8 cellular contexts compared by ENCODE assay signal in the genomic region with DNA sequence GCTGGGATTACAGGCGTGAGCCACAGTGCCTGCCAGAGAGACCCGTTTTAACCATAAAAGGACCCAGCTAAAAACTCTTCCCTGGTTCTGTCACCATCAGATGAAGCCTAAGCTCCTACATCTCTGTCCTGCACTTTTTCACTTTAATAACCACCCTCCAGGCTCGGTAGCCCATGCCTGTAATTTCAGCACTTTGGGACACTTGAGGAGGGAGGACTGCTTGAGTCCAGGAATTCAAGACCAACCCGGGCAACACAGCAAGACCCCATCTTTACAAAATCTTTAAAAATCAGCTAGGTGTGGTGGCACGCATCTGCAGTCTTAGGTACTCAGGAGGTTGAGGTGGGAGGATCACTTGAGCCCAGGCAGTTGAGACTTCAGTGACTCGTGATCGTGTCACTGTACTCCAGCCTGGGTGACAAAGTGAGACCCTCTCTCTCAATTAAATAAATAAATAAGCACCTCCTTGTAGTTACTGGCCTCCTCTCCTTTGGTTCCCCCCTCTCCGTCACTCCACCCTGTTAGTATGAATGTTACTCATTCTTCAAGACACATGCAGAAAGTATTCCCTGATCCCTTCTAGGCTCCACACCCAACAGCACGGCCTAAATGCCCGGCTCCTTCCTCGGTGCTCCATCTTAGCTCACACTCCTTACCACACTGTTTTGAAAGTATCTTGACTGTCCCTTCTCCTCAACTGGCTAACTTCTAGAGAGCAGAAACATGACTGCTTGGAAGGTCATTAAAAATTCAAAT. TPM values are rescaled to one million over a fixed set of nuclear protein-coding genes. Genes with fewer than 3 reads are reported as not detected.
DNase-seq lines count a peak whose midpoint lies in the region; ATAC-seq and TF ChIP-seq lines count a peak whose summit lies in the region.
"Not testable (repeated sequence)": the region's sequence is repeated elsewhere in the genome, so short reads cannot be mapped to it uniquely, and the experiment has no call there.

No MANE protein-coding gene starts in this region.

- not testable (repeated sequence) for H3K27me3 Mint-ChIP-seq in Caco-2 (ENCODE audit: insufficient read depth, unreplicated experiment); activated naive CD8-positive, alpha-beta T cell treated with anti-CD3 and anti-CD28 coated beads, Interleukin-2, amount 10 ng/mL, durations not matched to agents 7 days and 5 days; endothelial cell (ENCODE audit: unreplicated experiment)

- H3K79me2 ChIP-seq in parathyroid adenoma, result peaks cover 37% of the 10 kb centered on the region

- intact Hi-C loops in Caco-2 (cut with micrococcal nuclease; ENCODE audit: unreplicated experiment), result loop anchor here (10.0 kb wide), 1 partner anchor 404 kb away; a partner anchor contains a TSS
- intact Hi-C loops in upper lobe of right lung (cut with DNase I), result not testable (repeated sequence)

- H3K27ac ChIP-seq in HUES64 (ENCODE audit: low read depth, low read length); parathyroid adenoma: not testable (repeated sequence)
- H3K27ac ChIP-seq in upper lobe of right lung, result peak overlapping the region; percentile 93

- H3K36me3 Mint-ChIP-seq in Caco-2 (ENCODE audit: insufficient read depth, unreplicated experiment) (peaks cover 43% of the 10 kb centered on the region), endothelial cell (ENCODE audit: low read depth, unreplicated experiment) (peaks cover 15% of the 10 kb centered on the region)
- not testable (repeated sequence) for H3K36me3 Mint-ChIP-seq in activated naive CD8-positive, alpha-beta T cell treated with anti-CD3 and anti-CD28 coated beads, Interleukin-2, amount 10 ng/mL, durations not matched to agents 7 days and 5 days

- DNase-seq in Caco-2; activated naive CD8-positive, alpha-beta T cell treated with anti-CD3 and anti-CD28 coated beads, Interleukin-2, amount 10 ng/mL, durations not matched to agents 7 days and 5 days; endothelial cell (ENCODE audit: low spot score); upper lobe of right lung: not testable (repeated sequence)
- DNase-seq in iris pigment epithelial cell (ENCODE audit: low read depth), result peak; percentile 56

- peak overlapping the region; percentile 99 for H3K27ac Mint-ChIP-seq in Caco-2 (ENCODE audit: unreplicated experiment)
- H3K27ac Mint-ChIP-seq in activated naive CD8-positive, alpha-beta T cell treated with anti-CD3 and anti-CD28 coated beads, Interleukin-2, amount 10 ng/mL, durations not matched to agents 7 days and 5 days, result peak overlapping the region; percentile 10
- not testable (repeated sequence) for H3K27ac Mint-ChIP-seq in endothelial cell (ENCODE audit: unreplicated experiment)

- ATAC-seq in SK-N-SH treated with all-trans-retinoic acid at 6 μM for 48 hours, result peak; percentile 21
- ATAC-seq in activated naive CD8-positive, alpha-beta T cell treated with anti-CD3 and anti-CD28 coated beads, Interleukin-2, amount 10 ng/mL, durations not matched to agents 7 days and 5 days (ENCODE audit: low read depth); upper lobe of right lung: not testable (repeated sequence)

- peak overlapping the region; percentile 97 for H3K4me3 Mint-ChIP-seq in Caco-2 (ENCODE audit: unreplicated experiment)
- H3K4me3 Mint-ChIP-seq in activated naive CD8-positive, alpha-beta T cell treated with anti-CD3 and anti-CD28 coated beads, Interleukin-2, amount 10 ng/mL, durations not matched to agents 7 days and 5 days, result peak overlapping the region; percentile 92
- peak overlapping the region; percentile 94 for H3K4me3 Mint-ChIP-seq in endothelial cell (ENCODE audit: unreplicated experiment)

- H3K4me2 ChIP-seq in parathyroid adenoma (ENCODE audit: low read length), result peak overlapping the region; percentile 69

- TF ChIP-seq CTCF in Caco-2 (IDR thresholded peaks at IDR 0.05; ENCODE audit: insufficient read depth in 1 of 2, low read depth in 1 of 2, low read length in 1 of 2, severe bottlenecking in 1 of 2, unreplicated experiment in 1 of 2); endothelial cell (IDR thresholded peaks at IDR 0.05; ENCODE audit: unreplicated experiment); parathyroid adenoma (IDR thresholded peaks at IDR 0.05); upper lobe of right lung (IDR thresholded peaks at IDR 0.05): not testable (repeated sequence)

- H3K4me3 ChIP-seq in Caco-2 (ENCODE audit: low read depth, low read length), result peak overlapping the region; percentile 99
- peak overlapping the region; percentile 79 for H3K4me3 ChIP-seq in HUES64 (ENCODE audit: low read length)
- H3K4me3 ChIP-seq in parathyroid adenoma (ENCODE audit: low read depth, low read length), result not testable (repeated sequence)
- peak overlapping the region; percentile 93 for H3K4me3 ChIP-seq in upper lobe of right lung

- not testable (repeated sequence) for H3K36me3 ChIP-seq in Caco-2 (ENCODE audit: control insufficient read depth, insufficient read depth, low read length); HUES64 (ENCODE audit: insufficient read depth, low read length); parathyroid adenoma (ENCODE audit: control insufficient read depth, insufficient read depth, low read length); upper lobe of right lung

- H2AFZ ChIP-seq in parathyroid adenoma, result not testable (repeated sequence)

- H3K27me3 ChIP-seq in Caco-2 (replicated peaks; ENCODE audit: control insufficient read depth, insufficient read depth, low read length); HUES64 (ENCODE audit: insufficient read depth, low read length); parathyroid adenoma (ENCODE audit: control insufficient read depth, insufficient read depth, low read length); upper lobe of right lung: not testable (repeated sequence)

- H3K9ac ChIP-seq in HUES64 (ENCODE audit: low read depth, low read length) (peak overlapping the region; percentile 30; the same call in 1 of the 2 replicates), parathyroid adenoma (peak overlapping the region; percentile 3)

- WGBS in HUES64, result 70% methylated on average over 11 of the region's 11 CpGs

- peaks cover 21% of the 10 kb centered on the region for H3K9me3 Mint-ChIP-seq in Caco-2 (ENCODE audit: unreplicated experiment)
- H3K9me3 Mint-ChIP-seq in activated naive CD8-positive, alpha-beta T cell treated with anti-CD3 and anti-CD28 coated beads, Interleukin-2, amount 10 ng/mL, durations not matched to agents 7 days and 5 days; endothelial cell (ENCODE audit: unreplicated experiment): not testable (repeated sequence)

- H3K4me1 Mint-ChIP-seq in Caco-2 (ENCODE audit: low read depth, unreplicated experiment) (peaks cover 25% of the 10 kb centered on the region), endothelial cell (ENCODE audit: unreplicated experiment) (peaks cover 14% of the 10 kb centered on the region)
- H3K4me1 Mint-ChIP-seq in activated naive CD8-positive, alpha-beta T cell treated with anti-CD3 and anti-CD28 coated beads, Interleukin-2, amount 10 ng/mL, durations not matched to agents 7 days and 5 days, result peaks cover 31% of the 10 kb centered on the region

- POLR2A ChIA-PET in Caco-2 (lab: Charles Lee), result not testable (repeated sequence)
- POLR2A ChIA-PET in activated naive CD8-positive, alpha-beta T cell treated with anti-CD3 and anti-CD28 coated beads, Interleukin-2, amount 10 ng/mL, durations not matched to agents 7 days and 5 days (lab: Charles Lee), result interaction anchor here (0.8 to 1.4 kb wide), 2 partner anchors 21 to 41 kb away, joined by 3 to 5 read pairs; no protein-coding TSS in a partner anchor

- H3K9me3 ChIP-seq in Caco-2; parathyroid adenoma (ENCODE audit: control insufficient read depth, low read length); upper lobe of right lung: not testable (repeated sequence)
- H3K9me3 ChIP-seq in HUES64 (ENCODE audit: insufficient read depth, low read depth, low read length), result peaks cover 10% of the 10 kb centered on the region; the same call in 1 of the 2 replicates

- TSS peak; percentile 38 for BruUV-seq in Caco-2 (replicated peaks; lab: Mats Ljungman, UMichigan)

- H3K4me1 ChIP-seq in Caco-2 (peaks cover 11% of the 10 kb centered on the region; the same call in 1 of the 2 replicates), parathyroid adenoma (peaks cover 13% of the 10 kb centered on the region), upper lobe of right lung (peaks cover 31% of the 10 kb centered on the region)
- H3K4me1 ChIP-seq in HUES64 (ENCODE audit: insufficient read depth, low read length), result not testable (repeated sequence)

- CTCF ChIA-PET in Caco-2 (lab: Charles Lee), result not testable (repeated sequence)

TF ChIP-seq in SK-N-SH treated with all-trans-retinoic acid at 6 μM for 48 hours, 23 proteins besides CTCF, POLR2A, EP300 and RAD21:
- 0 out of 2 replicates have a peak, but pooled peaks have one; percentile 21 for TF ChIP-seq ZFP3 (CRISPR knock-in tag; IDR thresholded peaks at IDR 0.05)

RNA-seq across cellular contexts. Expression of a gene that starts 38.2 kb away (rescaled TPM):
- total RNA-seq in Caco-2 (2022), result 17.0 and 17.3 TPM in 2 replicates
- 8.5 TPM for polyA plus RNA-seq in HUES64 (2013, experiment 1 of 2)
- 9.2 TPM for polyA plus RNA-seq in HUES64 (2013, experiment 2 of 2)
- total RNA-seq in activated naive CD8-positive, alpha-beta T cell treated with anti-CD3 and anti-CD28 coated beads, Interleukin-2, amount 10 ng/mL, durations not matched to agents 7 days and 5 days, result 10 to 100 TPM; 35.2 to 39.0 TPM
- 14.6 TPM for total RNA-seq in endothelial cell (ENCODE audit: unreplicated experiment)
- total RNA-seq in upper lobe of right lung, result 12.5 TPM
